In genomic region chr3:48429416-48430358, GRCh38 we compare ENCODE assay signal across 8 cellular contexts. TPM values are rescaled to one million over a fixed set of nuclear protein-coding genes. Genes with fewer than 3 reads are reported as not detected.
DNase-seq lines count a peak whose midpoint lies in the region; ATAC-seq and TF ChIP-seq lines count a peak whose summit lies in the region.

A gene with protein sequence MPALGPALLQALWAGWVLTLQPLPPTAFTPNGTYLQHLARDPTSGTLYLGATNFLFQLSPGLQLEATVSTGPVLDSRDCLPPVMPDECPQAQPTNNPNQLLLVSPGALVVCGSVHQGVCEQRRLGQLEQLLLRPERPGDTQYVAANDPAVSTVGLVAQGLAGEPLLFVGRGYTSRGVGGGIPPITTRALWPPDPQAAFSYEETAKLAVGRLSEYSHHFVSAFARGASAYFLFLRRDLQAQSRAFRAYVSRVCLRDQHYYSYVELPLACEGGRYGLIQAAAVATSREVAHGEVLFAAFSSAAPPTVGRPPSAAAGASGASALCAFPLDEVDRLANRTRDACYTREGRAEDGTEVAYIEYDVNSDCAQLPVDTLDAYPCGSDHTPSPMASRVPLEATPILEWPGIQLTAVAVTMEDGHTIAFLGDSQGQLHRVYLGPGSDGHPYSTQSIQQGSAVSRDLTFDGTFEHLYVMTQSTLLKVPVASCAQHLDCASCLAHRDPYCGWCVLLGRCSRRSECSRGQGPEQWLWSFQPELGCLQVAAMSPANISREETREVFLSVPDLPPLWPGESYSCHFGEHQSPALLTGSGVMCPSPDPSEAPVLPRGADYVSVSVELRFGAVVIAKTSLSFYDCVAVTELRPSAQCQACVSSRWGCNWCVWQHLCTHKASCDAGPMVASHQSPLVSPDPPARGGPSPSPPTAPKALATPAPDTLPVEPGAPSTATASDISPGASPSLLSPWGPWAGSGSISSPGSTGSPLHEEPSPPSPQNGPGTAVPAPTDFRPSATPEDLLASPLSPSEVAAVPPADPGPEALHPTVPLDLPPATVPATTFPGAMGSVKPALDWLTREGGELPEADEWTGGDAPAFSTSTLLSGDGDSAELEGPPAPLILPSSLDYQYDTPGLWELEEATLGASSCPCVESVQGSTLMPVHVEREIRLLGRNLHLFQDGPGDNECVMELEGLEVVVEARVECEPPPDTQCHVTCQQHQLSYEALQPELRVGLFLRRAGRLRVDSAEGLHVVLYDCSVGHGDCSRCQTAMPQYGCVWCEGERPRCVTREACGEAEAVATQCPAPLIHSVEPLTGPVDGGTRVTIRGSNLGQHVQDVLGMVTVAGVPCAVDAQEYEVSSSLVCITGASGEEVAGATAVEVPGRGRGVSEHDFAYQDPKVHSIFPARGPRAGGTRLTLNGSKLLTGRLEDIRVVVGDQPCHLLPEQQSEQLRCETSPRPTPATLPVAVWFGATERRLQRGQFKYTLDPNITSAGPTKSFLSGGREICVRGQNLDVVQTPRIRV (N-terminal part only) (minus strand): TSS chr3:48430086. CDS start chr3:48424611, 5,475 bp downstream.

- H3K79me2 ChIP-seq in PC-9 (ENCODE audit: low read depth): peaks cover 37% of the 10 kb centered on the region

- POLR2A ChIA-PET in PC-9 (lab: Charles Lee; ENCODE audit: unreplicated experiment): interaction anchor here (0.5 to 0.7 kb wide), 3 partner anchors 17 to 239 kb away, joined by 3 to 11 read pairs (median 3); no protein-coding TSS in a partner anchor
- POLR2A ChIA-PET in naive thymus-derived CD8-positive, alpha-beta T cell (lab: Charles Lee): interaction anchor here (1.4 to 2.7 kb wide), 2 partner anchors 10 to 85 kb away, joined by 3 to 13 read pairs; partner anchors contain the start of genes CCDC51 and TMA7

- BruUV-seq in PC-9 (replicated peaks; lab: Mats Ljungman, UMichigan): TSS peak; percentile 73

- peaks cover 3 to 20% (median 13%) of the 10 kb centered on the region in 4 donors for H3K4me1 Mint-ChIP-seq in naive thymus-derived CD8-positive, alpha-beta T cell

- intact Hi-C loops in PC-9 (cut with micrococcal nuclease; ENCODE audit: unreplicated experiment): loop anchor here (10.0 kb wide), 1 partner anchor 125 kb away; the partner anchor contains the start of gene NME6
- intact Hi-C loops in stomach (cut with DNase I; ENCODE audit: low total_unique reads): no loop called here

- H3F3A ChIP-seq in PC-9 (ENCODE audit: insufficient read depth, low read depth): peaks cover 29% of the 10 kb centered on the region

- H3K27ac ChIP-seq in PC-9: peak within 1 kb of the TSS; percentile 61
- peak within 1 kb of the TSS; percentile 90 to 97 (median 93) for H3K27ac ChIP-seq in stomach

- H3K36me3 Mint-ChIP-seq in naive thymus-derived CD8-positive, alpha-beta T cell: peaks cover 0 to 8% (median 1%) of the 10 kb centered on the region in 3 donors

- peak in 1 of 4 donors; percentile 40 for TF ChIP-seq POLR2A in stomach (IDR thresholded peaks at IDR 0.05)

- H3K27me3 Mint-ChIP-seq in naive thymus-derived CD8-positive, alpha-beta T cell: peaks cover 0 to 2% (median 0%) of the 10 kb centered on the region in 5 donors

- no peak for TF ChIP-seq EP300 in stomach (IDR thresholded peaks at IDR 0.05)

- peak within 1 kb of the TSS; percentile 78 for H3K4me2 ChIP-seq in PC-9

- no peaks in the 10 kb centered on the region for H3K9me3 ChIP-seq in PC-9 (ENCODE audit: insufficient read depth, low read depth)
- no peaks in the 10 kb centered on the region for H3K9me3 ChIP-seq in stomach

- no peaks in the 10 kb centered on the region for H3K9me3 Mint-ChIP-seq in naive thymus-derived CD8-positive, alpha-beta T cell

- TF ChIP-seq CTCF in PC-9 (conservative IDR thresholded peaks at IDR 0.05) (no peak), stomach (IDR thresholded peaks at IDR 0.05) (no peak)

- 1 to 4% (median 1%) methylated on average over 27 to 80 of the region's 80 CpGs for WGBS in stomach, 5 donors

- H3K27me3 ChIP-seq in PC-9 (ENCODE audit: insufficient read depth, low read depth): no peaks in the 10 kb centered on the region
- peaks cover 0 to 5% (median 0%) of the 10 kb centered on the region in 3 donors for H3K27me3 ChIP-seq in stomach

- DNase-seq in DMS153 (lab: John Stamatoyannopoulos, UW): peak; percentile 51
- peak; percentile 74 to 92 for DNase-seq in PC-9
- DNase-seq in activated gamma-delta T cell (lab: John Stamatoyannopoulos, UW): peak; percentile 61
- peak; percentile 42 for DNase-seq in fibroblast of the conjunctiva (ENCODE audit: low read depth)
- DNase-seq in naive thymus-derived CD8-positive, alpha-beta T cell: peak; percentile 31 to 82 (median 60)
- DNase-seq in stomach: peak; percentile 81

- peak within 1 kb of the TSS; percentile 72 to 89 (median 84) for H3K4me3 Mint-ChIP-seq in naive thymus-derived CD8-positive, alpha-beta T cell

- H3K36me3 ChIP-seq in PC-9 (ENCODE audit: low read depth) (no peaks in the 10 kb centered on the region), stomach (peaks cover 8 to 22% (median 18%) of the 10 kb centered on the region in 4 donors)

- H4K20me1 ChIP-seq in PC-9 (ENCODE audit: insufficient read depth): no peaks in the 10 kb centered on the region

- H2AFZ ChIP-seq in PC-9: peak within 1 kb of the TSS; percentile 77

- CTCF ChIA-PET in PC-9 (lab: Charles Lee): no interaction called here

- H3K9me2 ChIP-seq in PC-9 (ENCODE audit: insufficient read depth): no peaks in the 10 kb centered on the region

- H3K27ac Mint-ChIP-seq in naive thymus-derived CD8-positive, alpha-beta T cell: peak within 1 kb of the TSS in 8 of 10 donors; percentile 19 to 88 (median 54)

- ATAC-seq in HG03432 (IDR thresholded peaks at IDR 0.05; ENCODE audit: unreplicated experiment) (peak; percentile 47), HG02938 (IDR thresholded peaks at IDR 0.05; ENCODE audit: unreplicated experiment) (no peak)
- ATAC-seq in naive thymus-derived CD8-positive, alpha-beta T cell: peak; percentile 71 to 73

- H3K4me1 ChIP-seq in PC-9 (replicated peaks; ENCODE audit: insufficient read depth): peaks cover 46% of the 10 kb centered on the region
- H3K4me1 ChIP-seq in stomach: peaks cover 63 to 79% (median 67%) of the 10 kb centered on the region in 4 donors

- H3K4me3 ChIP-seq in PC-9: peak within 1 kb of the TSS; percentile 73
- peak within 1 kb of the TSS; percentile 58 to 91 (median 87) for H3K4me3 ChIP-seq in stomach

RNA-seq across cellular contexts. Expression of the gene that starts here (rescaled TPM):
- 97.7 and 120 TPM in 2 replicates for total RNA-seq in PC-9 (2021)
- total RNA-seq in naive thymus-derived CD8-positive, alpha-beta T cell: 1 to 10 TPM; 2.0 to 3.2 TPM
- polyA plus RNA-seq in naive thymus-derived CD8-positive, alpha-beta T cell: not detected
- total RNA-seq in stomach: 100 to 1,000 TPM in 4 of 5 donors, 10 to 100 TPM in 1; 86.7 to 874 (median 314) TPM
- polyA plus RNA-seq in stomach: 100 to 1,000 TPM in 1 of 3 donors, 10 to 100 TPM in 2; 13.9 to 157 (median 45.0) TPM

Comparison
In these comparisons a context has a peak if more than half of its experiments do, and no peak if none do; other contexts are left out.
1. RNA of the gene that starts here (total RNA-seq): 86.7 to 874 TPM in stomach and 97.7 to 120 TPM in PC-9; 2.0 to 3.2 TPM in naive thymus-derived CD8-positive, alpha-beta T cell; every median in the first group is over 10 times any median in the second.
2. RNA of the gene that starts here (polyA plus RNA-seq): 13.9 to 157 TPM in stomach; not detected in naive thymus-derived CD8-positive, alpha-beta T cell; every median in the first group is over 10 times any median in the second.
3. Peak in every context shown above with its lines, with median percentiles within 50 percentile points of each other: DNase-seq.